Comparison of ENCODE assay signal across 8 cellular contexts in genomic region chr14:34693228-34693939, GRCh38. TPM values are rescaled to one million over a fixed set of nuclear protein-coding genes. Genes with fewer than 3 reads are reported as not detected.
A peak's percentile ranks its signal among the peaks of the same experiment; 100 is the strongest.
DNase-seq lines count a peak whose midpoint lies in the region; ATAC-seq and TF ChIP-seq lines count a peak whose summit lies in the region.

No MANE protein-coding gene starts in this region.

- H3K27ac ChIP-seq in ovary = no peak overlapping the region

- 41 to 45% (median 42%) methylated on average over 18 of the region's 18 CpGs for WGBS in ovary, 3 donors

- intact Hi-C loops in ovary (cut with DNase I) = no loop called here

- no peaks in the 10 kb centered on the region for H3K27me3 ChIP-seq in ovary

- no peaks in the 10 kb centered on the region for H3K9me3 ChIP-seq in ovary

- peak; percentile 94 for ATAC-seq in WTC11
- no peak for ATAC-seq in HG03565 (IDR thresholded peaks at IDR 0.05; ENCODE audit: unreplicated experiment)
- no peak for ATAC-seq in GM21717 (IDR thresholded peaks at IDR 0.05; ENCODE audit: unreplicated experiment)

- no peak for TF ChIP-seq EP300 in ovary (IDR thresholded peaks at IDR 0.05)

- no peaks in the 10 kb centered on the region; the same call in 1 of the 2 replicates for H3K27me3 Mint-ChIP-seq in WTC11 (ENCODE audit: low read depth)

- H3K36me3 Mint-ChIP-seq in WTC11 = no peaks in the 10 kb centered on the region

- TF ChIP-seq CTCF in WTC11 (IDR thresholded peaks at IDR 0.05) = no peak
- TF ChIP-seq CTCF in fibroblast of mammary gland (conservative IDR thresholded peaks at IDR 0.05; ENCODE audit: control insufficient read depth, insufficient read depth, low read depth, low read length) = no peak
- TF ChIP-seq CTCF in ovary (IDR thresholded peaks at IDR 0.05) = no peak

- H3K4me3 ChIP-seq in fibroblast of mammary gland (ENCODE audit: control insufficient read depth, low read depth, low read length) = peak overlapping the region; percentile 42
- H3K4me3 ChIP-seq in ovary = peak overlapping the region; percentile 17

- H3K9me3 Mint-ChIP-seq in WTC11 = peaks cover 7% of the 10 kb centered on the region

- CTCF ChIA-PET in WTC11 (lab: Charles Lee) = interaction anchor here (0.6 to 3.4 kb wide), 5 partner anchors 18 to 352 kb away, joined by 3 to 18 read pairs (median 3); partner anchors contain the start of genes CFL2 and FAM177A1

- peak overlapping the region; percentile 69; the same call in 1 of the 2 replicates for H3K27ac Mint-ChIP-seq in WTC11

- H3K4me3 Mint-ChIP-seq in WTC11 = peak overlapping the region; percentile 34

- no peak for TF ChIP-seq POLR2A in ovary (IDR thresholded peaks at IDR 0.05)

- POLR2A ChIA-PET in WTC11 (lab: Charles Lee) = interaction anchor here (0.9 to 1.3 kb wide), 3 partner anchors 12 to 21 kb away, joined by 3 to 8 read pairs (median 3); partner anchors contain the start of gene CFL2

- H3K4me1 ChIP-seq in ovary (ENCODE audit: insufficient read depth) = no peaks in the 10 kb centered on the region

- DNase-seq in LoVo (ENCODE audit: low spot score) (peak; percentile 53), WTC11 (ENCODE audit: low spot score) (peak; percentile 76), fibroblast of mammary gland (ENCODE audit: low read depth) (no peak), ovary (peak in 4 of 5 donors; percentile 13 to 44 (median 29)), NCI-H2196 (lab: John Stamatoyannopoulos, UW; ENCODE audit: unreplicated experiment) (no peak)
- DNase-seq in activated CD4-positive, CD25-positive, alpha-beta regulatory T cell (lab: John Stamatoyannopoulos, UW) = no peak

- H3K4me1 Mint-ChIP-seq in WTC11 = peaks cover 24% of the 10 kb centered on the region

- no peaks in the 10 kb centered on the region for H3K36me3 ChIP-seq in ovary

TF ChIP-seq in WTC11, 78 proteins besides CTCF, POLR2A, EP300 and RAD21 (continues in another document):
- no peak for TF ChIP-seq NR3C1 (CRISPR knock-in tag; conservative IDR thresholded peaks at IDR 0.05; ENCODE audit: low read depth)
- TF ChIP-seq NR1H2 (CRISPR knock-in tag; IDR thresholded peaks at IDR 0.05) = no peak
- TF ChIP-seq ZNF532 (CRISPR knock-in tag; IDR thresholded peaks at IDR 0.05; ENCODE audit: borderline replicate concordance) = 0 out of 2 replicates have a peak, but pooled peaks have one; percentile 23
- 0 out of 2 replicates have a peak, but pooled peaks have one; percentile 44 for TF ChIP-seq ZNF281 (CRISPR knock-in tag; IDR thresholded peaks at IDR 0.05)
- TF ChIP-seq, protein P1, sequence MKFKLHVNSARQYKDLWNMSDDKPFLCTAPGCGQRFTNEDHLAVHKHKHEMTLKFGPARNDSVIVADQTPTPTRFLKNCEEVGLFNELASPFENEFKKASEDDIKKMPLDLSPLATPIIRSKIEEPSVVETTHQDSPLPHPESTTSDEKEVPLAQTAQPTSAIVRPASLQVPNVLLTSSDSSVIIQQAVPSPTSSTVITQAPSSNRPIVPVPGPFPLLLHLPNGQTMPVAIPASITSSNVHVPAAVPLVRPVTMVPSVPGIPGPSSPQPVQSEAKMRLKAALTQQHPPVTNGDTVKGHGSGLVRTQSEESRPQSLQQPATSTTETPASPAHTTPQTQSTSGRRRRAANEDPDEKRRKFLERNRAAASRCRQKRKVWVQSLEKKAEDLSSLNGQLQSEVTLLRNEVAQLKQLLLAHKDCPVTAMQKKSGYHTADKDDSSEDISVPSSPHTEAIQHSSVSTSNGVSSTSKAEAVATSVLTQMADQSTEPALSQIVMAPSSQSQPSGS (CRISPR knock-in tag; IDR thresholded peaks at IDR 0.05; ENCODE audit: borderline replicate concordance, low read depth) = no peak
- TF ChIP-seq IRF2 (CRISPR knock-in tag; IDR thresholded peaks at IDR 0.05; ENCODE audit: borderline replicate concordance, low read depth) = no peak
- TF ChIP-seq NFATC4 (CRISPR knock-in tag; IDR thresholded peaks at IDR 0.05) = no peak
- no peak for TF ChIP-seq SOX15 (CRISPR knock-in tag; IDR thresholded peaks at IDR 0.05)
- TF ChIP-seq USF1 (CRISPR knock-in tag; IDR thresholded peaks at IDR 0.05) = no peak
- no peak for TF ChIP-seq ATF6 (CRISPR knock-in tag; IDR thresholded peaks at IDR 0.05)
- TF ChIP-seq ETV6 (CRISPR knock-in tag; IDR thresholded peaks at IDR 0.05) = 0 out of 2 replicates have a peak, but pooled peaks have one; percentile 31
- TF ChIP-seq ERG (CRISPR knock-in tag; IDR thresholded peaks at IDR 0.05) = no peak

RNA-seq across cellular contexts. Expression of gene CFL2, which starts 21.0 kb away (rescaled TPM):
- total RNA-seq in WTC11 (2021) (13.1 to 20.1 TPM (median 14.7 TPM) in 3 replicates), ovary (10 to 100 TPM; 48.3 to 85.7 (median 70.7) TPM)
- polyA plus RNA-seq in ovary = 100 to 1,000 TPM in 1 of 2 donors, 10 to 100 TPM in 1; 43.0 to 194 TPM

Comparison
In these comparisons a context has a peak if more than half of its experiments do, and no peak if none do; other contexts are left out.
1. DNase-seq: peak in LoVo (single experiment), WTC11 (single experiment) and ovary (4 of 5); none in fibroblast of mammary gland (single experiment), activated CD4-positive, CD25-positive, alpha-beta regulatory T cell (0 of 4) and NCI-H2196 (single experiment).